In the genomic region with DNA sequence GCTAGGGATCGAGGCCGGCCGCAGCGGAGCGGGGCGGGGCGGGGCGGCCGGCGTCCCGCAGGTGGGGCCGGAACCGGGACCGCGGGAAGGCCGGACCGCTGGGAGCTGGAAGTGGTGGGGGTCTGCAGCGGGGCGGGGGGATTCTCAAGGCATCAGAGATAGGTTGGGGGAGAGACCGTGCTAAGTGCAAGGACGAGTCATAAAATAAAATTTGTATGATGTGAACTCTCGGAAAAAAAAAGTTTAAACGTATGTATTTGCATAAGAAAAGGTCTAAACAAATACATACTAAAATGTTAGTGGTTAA, we compare ENCODE assay signal across 8 cellular contexts. TPM values are rescaled to one million over a fixed set of nuclear protein-coding genes. Genes with fewer than 3 reads are reported as not detected.
DNase-seq lines count a peak whose midpoint lies in the region; ATAC-seq and TF ChIP-seq lines count a peak whose summit lies in the region.

A gene with protein sequence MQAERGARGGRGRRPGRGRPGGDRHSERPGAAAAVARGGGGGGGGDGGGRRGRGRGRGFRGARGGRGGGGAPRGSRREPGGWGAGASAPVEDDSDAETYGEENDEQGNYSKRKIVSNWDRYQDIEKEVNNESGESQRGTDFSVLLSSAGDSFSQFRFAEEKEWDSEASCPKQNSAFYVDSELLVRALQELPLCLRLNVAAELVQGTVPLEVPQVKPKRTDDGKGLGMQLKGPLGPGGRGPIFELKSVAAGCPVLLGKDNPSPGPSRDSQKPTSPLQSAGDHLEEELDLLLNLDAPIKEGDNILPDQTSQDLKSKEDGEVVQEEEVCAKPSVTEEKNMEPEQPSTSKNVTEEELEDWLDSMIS (minus strand): TSS at position 25 of the 307 bp plus-strand sequence. CDS start 158 bp downstream, outside the sequence.

- peaks cover 6% of the 10 kb centered on the region for H3K4me1 Mint-ChIP-seq in glutamatergic neuron (ENCODE audit: low read depth, unreplicated experiment)

- H3K4me3 Mint-ChIP-seq in glutamatergic neuron (ENCODE audit: unreplicated experiment): peak within 1 kb of the TSS; percentile 95

- no peaks in the 10 kb centered on the region for H3K36me3 Mint-ChIP-seq in glutamatergic neuron (ENCODE audit: unreplicated experiment)

- peak within 1 kb of the TSS; percentile 90 for H3K27ac Mint-ChIP-seq in glutamatergic neuron (ENCODE audit: unreplicated experiment)

- no peak for DNase-seq in glutamatergic neuron
- no peak for DNase-seq in pulmonary artery endothelial cell (ENCODE audit: low read depth, low spot score)
- no peak for DNase-seq in NCI-H1436 treated with DMSO at 0.1 percent for 48 hours (lab: John Stamatoyannopoulos, UW)
- no peak for DNase-seq in stimulated activated CD4-positive, alpha-beta T cell treated with anti-CD3 and anti-CD28 coated beads, Interleukin-2, amount 100 ng/mL, for 48 hours
- DNase-seq in AML-193 (lab: John Stamatoyannopoulos, UW): no peak

- peak within 1 kb of the TSS; percentile 98 for H3K27ac ChIP-seq in VCaP

- H3K4me3 ChIP-seq in GM12875 (ENCODE audit: low read depth, low read length): peak within 1 kb of the TSS; percentile 76

- peaks cover 3% of the 10 kb centered on the region for H3K27me3 Mint-ChIP-seq in glutamatergic neuron (ENCODE audit: unreplicated experiment)

- H3K9me3 Mint-ChIP-seq in glutamatergic neuron (ENCODE audit: unreplicated experiment): peaks cover 3% of the 10 kb centered on the region

- no peak for ATAC-seq in GM18868 (IDR thresholded peaks at IDR 0.05; ENCODE audit: unreplicated experiment)

- TF ChIP-seq CTCF in GM12875 (IDR thresholded peaks at IDR 0.05; ENCODE audit: borderline replicate concordance, insufficient read depth, low read depth, low read length) (no peak), VCaP (conservative IDR thresholded peaks at IDR 0.05) (no peak), glutamatergic neuron (IDR thresholded peaks at IDR 0.05; ENCODE audit: partially characterized antibody, unreplicated experiment) (no peak)

RNA-seq across cellular contexts. Expression of the gene that starts here (rescaled TPM):
- 13.8 TPM for total RNA-seq in glutamatergic neuron (ENCODE audit: unreplicated experiment)
- total RNA-seq in pulmonary artery endothelial cell: 16.2 and 38.1 TPM in 2 replicates
